Comparison of ENCODE assay signal across 1 cellular context in the genomic region with DNA sequence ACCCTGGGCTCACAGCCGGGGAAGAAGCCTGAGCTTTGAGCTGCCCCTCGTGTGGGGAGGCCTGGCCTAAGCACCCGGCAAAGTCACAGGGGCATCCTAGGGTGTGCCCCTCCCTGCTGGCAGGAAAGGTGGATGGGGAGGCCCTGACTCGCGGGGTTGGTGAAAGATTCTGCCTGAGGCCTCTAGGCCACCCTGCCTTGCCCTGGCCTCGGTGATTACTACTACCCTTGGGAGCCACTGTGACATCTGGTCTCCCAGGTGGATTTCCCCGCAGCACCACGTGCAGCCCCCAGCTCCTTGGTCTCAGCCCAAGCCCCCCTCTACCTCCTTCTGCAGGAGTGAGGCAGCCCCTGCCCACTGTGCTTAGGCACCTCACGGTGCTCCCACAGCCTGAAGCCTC.
TF ChIP-seq lines count a peak whose summit lies in the region.

No MANE protein-coding gene starts in this region.

TF ChIP-seq in K562, 482 proteins besides CTCF, POLR2A, EP300 and RAD21:
- TF ChIP-seq PHTF2 (CRISPR knock-in tag; IDR thresholded peaks at IDR 0.05) (no peak), MXI1 (IDR thresholded peaks at IDR 0.05; ENCODE audit: low read depth, low read length) (no peak), BRD9 (IDR thresholded peaks at IDR 0.05; ENCODE audit: low read depth, partially characterized antibody) (no peak), PHB (CRISPR knock-in tag; IDR thresholded peaks at IDR 0.05) (no peak), YY1 (IDR thresholded peaks at IDR 0.05; ENCODE audit: borderline replicate concordance in 1 of 3, control insufficient read depth in 1 of 3, extremely low read depth in 1 of 3, insufficient read depth in 3 of 3, insufficient read length in 1 of 3, insufficient replicate concordance in 2 of 3, low read depth in 1 of 3, low read length in 2 of 3) (peak in 1 of 3 experiments; percentile 21), HMGN3 (IDR thresholded peaks at IDR 0.05; ENCODE audit: borderline replicate concordance, extremely low read depth, insufficient read length, low read depth, low read length) (no peak), ZNF830 (CRISPR knock-in tag; IDR thresholded peaks at IDR 0.05) (no peak), ETS2 (tag; IDR thresholded peaks at IDR 0.05; ENCODE audit: borderline replicate concordance, poor library complexity, severe bottlenecking) (no peak), ZC3H8 (IDR thresholded peaks at IDR 0.05) (no peak), SMARCA4 (IDR thresholded peaks at IDR 0.05) (no peak), KLF1 (tag; IDR thresholded peaks at IDR 0.05) (no peak)
- TF ChIP-seq, protein P1, sequence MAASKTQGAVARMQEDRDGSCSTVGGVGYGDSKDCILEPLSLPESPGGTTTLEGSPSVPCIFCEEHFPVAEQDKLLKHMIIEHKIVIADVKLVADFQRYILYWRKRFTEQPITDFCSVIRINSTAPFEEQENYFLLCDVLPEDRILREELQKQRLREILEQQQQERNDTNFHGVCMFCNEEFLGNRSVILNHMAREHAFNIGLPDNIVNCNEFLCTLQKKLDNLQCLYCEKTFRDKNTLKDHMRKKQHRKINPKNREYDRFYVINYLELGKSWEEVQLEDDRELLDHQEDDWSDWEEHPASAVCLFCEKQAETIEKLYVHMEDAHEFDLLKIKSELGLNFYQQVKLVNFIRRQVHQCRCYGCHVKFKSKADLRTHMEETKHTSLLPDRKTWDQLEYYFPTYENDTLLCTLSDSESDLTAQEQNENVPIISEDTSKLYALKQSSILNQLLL (CRISPR knock-in tag; IDR thresholded peaks at IDR 0.05; ENCODE audit: borderline replicate concordance), result no peak
- TF ChIP-seq, protein P2, sequence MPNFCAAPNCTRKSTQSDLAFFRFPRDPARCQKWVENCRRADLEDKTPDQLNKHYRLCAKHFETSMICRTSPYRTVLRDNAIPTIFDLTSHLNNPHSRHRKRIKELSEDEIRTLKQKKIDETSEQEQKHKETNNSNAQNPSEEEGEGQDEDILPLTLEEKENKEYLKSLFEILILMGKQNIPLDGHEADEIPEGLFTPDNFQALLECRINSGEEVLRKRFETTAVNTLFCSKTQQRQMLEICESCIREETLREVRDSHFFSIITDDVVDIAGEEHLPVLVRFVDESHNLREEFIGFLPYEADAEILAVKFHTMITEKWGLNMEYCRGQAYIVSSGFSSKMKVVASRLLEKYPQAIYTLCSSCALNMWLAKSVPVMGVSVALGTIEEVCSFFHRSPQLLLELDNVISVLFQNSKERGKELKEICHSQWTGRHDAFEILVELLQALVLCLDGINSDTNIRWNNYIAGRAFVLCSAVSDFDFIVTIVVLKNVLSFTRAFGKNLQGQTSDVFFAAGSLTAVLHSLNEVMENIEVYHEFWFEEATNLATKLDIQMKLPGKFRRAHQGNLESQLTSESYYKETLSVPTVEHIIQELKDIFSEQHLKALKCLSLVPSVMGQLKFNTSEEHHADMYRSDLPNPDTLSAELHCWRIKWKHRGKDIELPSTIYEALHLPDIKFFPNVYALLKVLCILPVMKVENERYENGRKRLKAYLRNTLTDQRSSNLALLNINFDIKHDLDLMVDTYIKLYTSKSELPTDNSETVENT (CRISPR knock-in tag; IDR thresholded peaks at IDR 0.05), result peak; percentile 3; the same call in 1 of the 2 replicates
TF ChIP-seq in K562: peak in this region for 2.
